In the genomic region with DNA sequence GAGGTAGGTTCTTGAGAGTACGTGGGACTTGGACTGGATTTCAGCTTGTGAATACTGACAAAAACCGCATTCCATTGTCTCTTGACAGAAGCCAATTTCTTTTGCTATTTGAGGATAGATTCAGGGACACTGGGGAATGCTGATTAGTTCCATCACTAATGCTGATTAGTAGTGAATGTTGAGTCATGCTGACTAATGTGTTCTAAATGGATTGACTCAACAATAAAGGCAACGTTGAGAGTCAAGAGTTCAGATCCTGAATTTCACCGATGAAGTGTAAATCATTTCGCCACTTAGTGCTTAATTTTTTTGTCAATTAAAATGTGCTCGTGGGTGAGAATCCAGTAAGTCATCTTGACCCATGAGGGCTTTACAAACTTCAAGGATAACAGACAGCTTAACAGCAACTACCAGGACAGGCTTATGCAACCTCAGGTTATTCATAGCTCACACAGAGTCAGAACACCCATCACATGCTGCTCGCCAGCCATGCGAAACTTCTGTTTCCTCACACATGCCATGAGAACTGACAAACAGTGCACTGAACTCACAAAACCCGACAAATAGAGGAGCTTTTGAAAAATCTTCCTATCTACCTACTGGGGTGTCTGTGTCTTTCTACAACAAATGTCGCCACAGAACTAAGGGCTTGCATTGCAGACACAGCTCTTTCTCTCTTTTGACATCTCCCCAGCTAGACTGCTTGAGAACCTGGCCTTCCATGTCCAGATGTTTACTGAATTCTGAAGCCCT, we compare ENCODE assay signal across 1 cellular context.
TF ChIP-seq lines count a peak whose summit lies in the region.

No MANE protein-coding gene starts in this region.

TF ChIP-seq in GM12878, 131 proteins besides CTCF, POLR2A, EP300 and RAD21 (continued from another document and continues in another):
- TF ChIP-seq, protein P1, sequence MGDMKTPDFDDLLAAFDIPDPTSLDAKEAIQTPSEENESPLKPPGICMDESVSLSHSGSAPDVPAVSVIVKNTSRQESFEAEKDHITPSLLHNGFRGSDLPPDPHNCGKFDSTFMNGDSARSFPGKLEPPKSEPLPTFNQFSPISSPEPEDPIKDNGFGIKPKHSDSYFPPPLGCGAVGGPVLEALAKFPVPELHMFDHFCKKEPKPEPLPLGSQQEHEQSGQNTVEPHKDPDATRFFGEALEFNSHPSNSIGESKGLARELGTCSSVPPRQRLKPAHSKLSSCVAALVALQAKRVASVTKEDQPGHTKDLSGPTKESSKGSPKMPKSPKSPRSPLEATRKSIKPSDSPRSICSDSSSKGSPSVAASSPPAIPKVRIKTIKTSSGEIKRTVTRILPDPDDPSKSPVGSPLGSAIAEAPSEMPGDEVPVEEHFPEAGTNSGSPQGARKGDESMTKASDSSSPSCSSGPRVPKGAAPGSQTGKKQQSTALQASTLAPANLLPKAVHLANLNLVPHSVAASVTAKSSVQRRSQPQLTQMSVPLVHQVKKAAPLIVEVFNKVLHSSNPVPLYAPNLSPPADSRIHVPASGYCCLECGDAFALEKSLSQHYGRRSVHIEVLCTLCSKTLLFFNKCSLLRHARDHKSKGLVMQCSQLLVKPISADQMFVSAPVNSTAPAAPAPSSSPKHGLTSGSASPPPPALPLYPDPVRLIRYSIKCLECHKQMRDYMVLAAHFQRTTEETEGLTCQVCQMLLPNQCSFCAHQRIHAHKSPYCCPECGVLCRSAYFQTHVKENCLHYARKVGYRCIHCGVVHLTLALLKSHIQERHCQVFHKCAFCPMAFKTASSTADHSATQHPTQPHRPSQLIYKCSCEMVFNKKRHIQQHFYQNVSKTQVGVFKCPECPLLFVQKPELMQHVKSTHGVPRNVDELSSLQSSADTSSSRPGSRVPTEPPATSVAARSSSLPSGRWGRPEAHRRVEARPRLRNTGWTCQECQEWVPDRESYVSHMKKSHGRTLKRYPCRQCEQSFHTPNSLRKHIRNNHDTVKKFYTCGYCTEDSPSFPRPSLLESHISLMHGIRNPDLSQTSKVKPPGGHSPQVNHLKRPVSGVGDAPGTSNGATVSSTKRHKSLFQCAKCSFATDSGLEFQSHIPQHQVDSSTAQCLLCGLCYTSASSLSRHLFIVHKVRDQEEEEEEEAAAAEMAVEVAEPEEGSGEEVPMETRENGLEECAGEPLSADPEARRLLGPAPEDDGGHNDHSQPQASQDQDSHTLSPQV (IDR thresholded peaks at IDR 0.05): peak; percentile 63; the same call in 1 of the 2 replicates
- TF ChIP-seq RB1 (IDR thresholded peaks at IDR 0.05; ENCODE audit: borderline replicate concordance) (no peak), NFYA (IDR thresholded peaks at IDR 0.05; ENCODE audit: borderline replicate concordance, low read depth, low read length) (no peak), BHLHE40 (IDR thresholded peaks at IDR 0.05; ENCODE audit: borderline replicate concordance in 1 of 2, low read depth in 2 of 2, low read length in 1 of 2) (peak; percentile 79 to 87), ZZZ3 (IDR thresholded peaks at IDR 0.05; ENCODE audit: control insufficient read depth, insufficient read length, low read depth) (no peak), RAD51 (IDR thresholded peaks at IDR 0.05) (peak; percentile 74), LARP7 (IDR thresholded peaks at IDR 0.05) (no peak), NR2C2 (IDR thresholded peaks at IDR 0.05; ENCODE audit: borderline replicate concordance, control insufficient read depth, insufficient read length, low read depth) (no peak), SREBF2 (IDR thresholded peaks at IDR 0.05; ENCODE audit: low read length) (no peak), PAX8 (IDR thresholded peaks at IDR 0.05) (no peak), EGR1 (IDR thresholded peaks at IDR 0.05; ENCODE audit: borderline replicate concordance in 1 of 2, low read depth in 2 of 2, low read length in 2 of 2) (no peak), ETV6 (conservative IDR thresholded peaks at IDR 0.05 in 1 of 2, IDR thresholded peaks at IDR 0.05 in 1 of 2; ENCODE audit: borderline replicate concordance in 1 of 2, low read depth in 1 of 2) (peak in 1 of 2 experiments; percentile 75; a peak in 2 of 4 replicates), IRF4 (IDR thresholded peaks at IDR 0.05; ENCODE audit: low read depth, low read length) (peak; percentile 94), POLR2AphosphoS2 (IDR thresholded peaks at IDR 0.05; ENCODE audit: low read depth, low read length) (no peak), ZNF622 (IDR thresholded peaks at IDR 0.05) (no peak), IKZF1 (conservative IDR thresholded peaks at IDR 0.05) (peak; percentile 84), EED (IDR thresholded peaks at IDR 0.05; ENCODE audit: low read depth) (peak; percentile 76), RCOR1 (conservative IDR thresholded peaks at IDR 0.05; ENCODE audit: low read depth, low read length) (no peak), CBFB (IDR thresholded peaks at IDR 0.05; ENCODE audit: low read depth) (no peak), TAF1 (IDR thresholded peaks at IDR 0.05; ENCODE audit: borderline replicate concordance, low read depth, low read length) (no peak), HDAC6 (IDR thresholded peaks at IDR 0.05; ENCODE audit: unreplicated experiment) (no peak), IKZF2 (IDR thresholded peaks at IDR 0.05) (peak; percentile 88 to 89; a peak in 3 of 4 replicates), TCF7 (IDR thresholded peaks at IDR 0.05; ENCODE audit: borderline replicate concordance) (peak; percentile 60; the same call in 1 of the 2 replicates), EZH2 (IDR thresholded peaks at IDR 0.05; ENCODE audit: borderline replicate concordance, control insufficient read depth, low read depth, low read length) (no peak), ZNF207 (IDR thresholded peaks at IDR 0.05; ENCODE audit: borderline replicate concordance) (no peak), BMI1 (IDR thresholded peaks at IDR 0.05; ENCODE audit: borderline replicate concordance) (no peak), NRF1 (conservative IDR thresholded peaks at IDR 0.05; ENCODE audit: low read depth, low read length) (no peak), SPI1 (IDR thresholded peaks at IDR 0.05; ENCODE audit: borderline replicate concordance, insufficient read depth, low read depth, low read length) (no peak), HCFC1 (IDR thresholded peaks at IDR 0.05; ENCODE audit: low read length) (no peak), SMAD5 (IDR thresholded peaks at IDR 0.05; ENCODE audit: low read depth) (no peak), ZBED1 (IDR thresholded peaks at IDR 0.05; ENCODE audit: borderline replicate concordance) (peak; percentile 60; the same call in 1 of the 2 replicates), MYB (IDR thresholded peaks at IDR 0.05; ENCODE audit: borderline replicate concordance, low read depth, low read length) (no peak), SP1 (IDR thresholded peaks at IDR 0.05; ENCODE audit: low read depth, low read length) (peak; percentile 85), TBL1XR1 (IDR thresholded peaks at IDR 0.05; ENCODE audit: low read depth, low read length) (peak; percentile 75; the same call in 1 of the 2 replicates), MYC (IDR thresholded peaks at IDR 0.05; ENCODE audit: insufficient read depth, insufficient read length, insufficient replicate concordance, low read length, severe bottlenecking) (no peak), SMARCA5 (IDR thresholded peaks at IDR 0.05) (peak; percentile 40; the same call in 1 of the 2 replicates), RUNX3 (IDR thresholded peaks at IDR 0.05; ENCODE audit: low read length) (peak; percentile 74), MXI1 (IDR thresholded peaks at IDR 0.05; ENCODE audit: low read depth, low read length) (no peak), CHD4 (IDR thresholded peaks at IDR 0.05) (no peak), RELA (IDR thresholded peaks at IDR 0.05; ENCODE audit: borderline replicate concordance, partially characterized antibody) (no peak), TCF3 (IDR thresholded peaks at IDR 0.05; ENCODE audit: borderline replicate concordance, insufficient read depth, low read depth, low read length) (0 out of 2 replicates have a peak, but pooled peaks have one; percentile 63), WRNIP1 (IDR thresholded peaks at IDR 0.05; ENCODE audit: borderline replicate concordance, low read depth, low read length) (no peak), ZNF217 (IDR thresholded peaks at IDR 0.05) (no peak), SREBF1 (IDR thresholded peaks at IDR 0.05; ENCODE audit: low read length) (no peak), FOS (IDR thresholded peaks at IDR 0.05; ENCODE audit: borderline replicate concordance, extremely low read depth, insufficient read length) (no peak), KDM1A (IDR thresholded peaks at IDR 0.05; ENCODE audit: borderline replicate concordance) (no peak)
- TF ChIP-seq, protein P2, sequence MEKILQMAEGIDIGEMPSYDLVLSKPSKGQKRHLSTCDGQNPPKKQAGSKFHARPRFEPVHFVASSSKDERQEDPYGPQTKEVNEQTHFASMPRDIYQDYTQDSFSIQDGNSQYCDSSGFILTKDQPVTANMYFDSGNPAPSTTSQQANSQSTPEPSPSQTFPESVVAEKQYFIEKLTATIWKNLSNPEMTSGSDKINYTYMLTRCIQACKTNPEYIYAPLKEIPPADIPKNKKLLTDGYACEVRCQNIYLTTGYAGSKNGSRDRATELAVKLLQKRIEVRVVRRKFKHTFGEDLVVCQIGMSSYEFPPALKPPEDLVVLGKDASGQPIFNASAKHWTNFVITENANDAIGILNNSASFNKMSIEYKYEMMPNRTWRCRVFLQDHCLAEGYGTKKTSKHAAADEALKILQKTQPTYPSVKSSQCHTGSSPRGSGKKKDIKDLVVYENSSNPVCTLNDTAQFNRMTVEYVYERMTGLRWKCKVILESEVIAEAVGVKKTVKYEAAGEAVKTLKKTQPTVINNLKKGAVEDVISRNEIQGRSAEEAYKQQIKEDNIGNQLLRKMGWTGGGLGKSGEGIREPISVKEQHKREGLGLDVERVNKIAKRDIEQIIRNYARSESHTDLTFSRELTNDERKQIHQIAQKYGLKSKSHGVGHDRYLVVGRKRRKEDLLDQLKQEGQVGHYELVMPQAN (conservative IDR thresholded peaks at IDR 0.05): no peak
- TF ChIP-seq, protein P3, sequence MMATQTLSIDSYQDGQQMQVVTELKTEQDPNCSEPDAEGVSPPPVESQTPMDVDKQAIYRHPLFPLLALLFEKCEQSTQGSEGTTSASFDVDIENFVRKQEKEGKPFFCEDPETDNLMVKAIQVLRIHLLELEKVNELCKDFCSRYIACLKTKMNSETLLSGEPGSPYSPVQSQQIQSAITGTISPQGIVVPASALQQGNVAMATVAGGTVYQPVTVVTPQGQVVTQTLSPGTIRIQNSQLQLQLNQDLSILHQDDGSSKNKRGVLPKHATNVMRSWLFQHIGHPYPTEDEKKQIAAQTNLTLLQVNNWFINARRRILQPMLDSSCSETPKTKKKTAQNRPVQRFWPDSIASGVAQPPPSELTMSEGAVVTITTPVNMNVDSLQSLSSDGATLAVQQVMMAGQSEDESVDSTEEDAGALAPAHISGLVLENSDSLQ (IDR thresholded peaks at IDR 0.05): peak; percentile 88
- TF ChIP-seq, protein P4, sequence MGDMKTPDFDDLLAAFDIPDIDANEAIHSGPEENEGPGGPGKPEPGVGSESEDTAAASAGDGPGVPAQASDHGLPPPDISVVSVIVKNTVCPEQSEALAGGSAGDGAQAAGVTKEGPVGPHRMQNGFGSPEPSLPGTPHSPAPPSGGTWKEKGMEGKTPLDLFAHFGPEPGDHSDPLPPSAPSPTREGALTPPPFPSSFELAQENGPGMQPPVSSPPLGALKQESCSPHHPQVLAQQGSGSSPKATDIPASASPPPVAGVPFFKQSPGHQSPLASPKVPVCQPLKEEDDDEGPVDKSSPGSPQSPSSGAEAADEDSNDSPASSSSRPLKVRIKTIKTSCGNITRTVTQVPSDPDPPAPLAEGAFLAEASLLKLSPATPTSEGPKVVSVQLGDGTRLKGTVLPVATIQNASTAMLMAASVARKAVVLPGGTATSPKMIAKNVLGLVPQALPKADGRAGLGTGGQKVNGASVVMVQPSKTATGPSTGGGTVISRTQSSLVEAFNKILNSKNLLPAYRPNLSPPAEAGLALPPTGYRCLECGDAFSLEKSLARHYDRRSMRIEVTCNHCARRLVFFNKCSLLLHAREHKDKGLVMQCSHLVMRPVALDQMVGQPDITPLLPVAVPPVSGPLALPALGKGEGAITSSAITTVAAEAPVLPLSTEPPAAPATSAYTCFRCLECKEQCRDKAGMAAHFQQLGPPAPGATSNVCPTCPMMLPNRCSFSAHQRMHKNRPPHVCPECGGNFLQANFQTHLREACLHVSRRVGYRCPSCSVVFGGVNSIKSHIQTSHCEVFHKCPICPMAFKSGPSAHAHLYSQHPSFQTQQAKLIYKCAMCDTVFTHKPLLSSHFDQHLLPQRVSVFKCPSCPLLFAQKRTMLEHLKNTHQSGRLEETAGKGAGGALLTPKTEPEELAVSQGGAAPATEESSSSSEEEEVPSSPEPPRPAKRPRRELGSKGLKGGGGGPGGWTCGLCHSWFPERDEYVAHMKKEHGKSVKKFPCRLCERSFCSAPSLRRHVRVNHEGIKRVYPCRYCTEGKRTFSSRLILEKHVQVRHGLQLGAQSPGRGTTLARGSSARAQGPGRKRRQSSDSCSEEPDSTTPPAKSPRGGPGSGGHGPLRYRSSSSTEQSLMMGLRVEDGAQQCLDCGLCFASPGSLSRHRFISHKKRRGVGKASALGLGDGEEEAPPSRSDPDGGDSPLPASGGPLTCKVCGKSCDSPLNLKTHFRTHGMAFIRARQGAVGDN (IDR thresholded peaks at IDR 0.05): peak; percentile 94
- TF ChIP-seq, protein P5, sequence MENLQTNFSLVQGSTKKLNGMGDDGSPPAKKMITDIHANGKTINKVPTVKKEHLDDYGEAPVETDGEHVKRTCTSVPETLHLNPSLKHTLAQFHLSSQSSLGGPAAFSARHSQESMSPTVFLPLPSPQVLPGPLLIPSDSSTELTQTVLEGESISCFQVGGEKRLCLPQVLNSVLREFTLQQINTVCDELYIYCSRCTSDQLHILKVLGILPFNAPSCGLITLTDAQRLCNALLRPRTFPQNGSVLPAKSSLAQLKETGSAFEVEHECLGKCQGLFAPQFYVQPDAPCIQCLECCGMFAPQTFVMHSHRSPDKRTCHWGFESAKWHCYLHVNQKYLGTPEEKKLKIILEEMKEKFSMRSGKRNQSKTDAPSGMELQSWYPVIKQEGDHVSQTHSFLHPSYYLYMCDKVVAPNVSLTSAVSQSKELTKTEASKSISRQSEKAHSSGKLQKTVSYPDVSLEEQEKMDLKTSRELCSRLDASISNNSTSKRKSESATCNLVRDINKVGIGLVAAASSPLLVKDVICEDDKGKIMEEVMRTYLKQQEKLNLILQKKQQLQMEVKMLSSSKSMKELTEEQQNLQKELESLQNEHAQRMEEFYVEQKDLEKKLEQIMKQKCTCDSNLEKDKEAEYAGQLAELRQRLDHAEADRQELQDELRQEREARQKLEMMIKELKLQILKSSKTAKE (IDR thresholded peaks at IDR 0.05; ENCODE audit: low read depth, poor library complexity, severe bottlenecking): peak; percentile 82
- TF ChIP-seq, protein P6, sequence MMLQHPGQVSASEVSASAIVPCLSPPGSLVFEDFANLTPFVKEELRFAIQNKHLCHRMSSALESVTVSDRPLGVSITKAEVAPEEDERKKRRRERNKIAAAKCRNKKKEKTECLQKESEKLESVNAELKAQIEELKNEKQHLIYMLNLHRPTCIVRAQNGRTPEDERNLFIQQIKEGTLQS (IDR thresholded peaks at IDR 0.05; ENCODE audit: borderline replicate concordance, extremely low read depth, low read depth, low read length): no peak
- TF ChIP-seq, protein P7, sequence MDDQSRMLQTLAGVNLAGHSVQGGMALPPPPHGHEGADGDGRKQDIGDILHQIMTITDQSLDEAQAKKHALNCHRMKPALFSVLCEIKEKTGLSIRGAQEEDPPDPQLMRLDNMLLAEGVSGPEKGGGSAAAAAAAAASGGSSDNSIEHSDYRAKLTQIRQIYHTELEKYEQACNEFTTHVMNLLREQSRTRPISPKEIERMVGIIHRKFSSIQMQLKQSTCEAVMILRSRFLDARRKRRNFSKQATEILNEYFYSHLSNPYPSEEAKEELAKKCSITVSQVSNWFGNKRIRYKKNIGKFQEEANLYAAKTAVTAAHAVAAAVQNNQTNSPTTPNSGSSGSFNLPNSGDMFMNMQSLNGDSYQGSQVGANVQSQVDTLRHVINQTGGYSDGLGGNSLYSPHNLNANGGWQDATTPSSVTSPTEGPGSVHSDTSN (IDR thresholded peaks at IDR 0.05; ENCODE audit: insufficient replicate concordance, low read depth, low read length): peak; percentile 28
